ENCODE assay signal across 9 cellular contexts in genomic region chr5:59598547-59598874, GRCh38.
A peak's percentile ranks its signal among the peaks of the same experiment; 100 is the strongest.
DNase-seq lines count a peak whose midpoint lies in the region; ATAC-seq, FAIRE-seq and TF ChIP-seq lines count a peak whose summit lies in the region.
"Had no signal": no experiment of that assay in that cellular context is flagged by ENCODE, and none has a peak within 500 bp of the region (broad histone marks: within the 10 kb centered on the region; RNA-seq: fewer than 3 reads in every experiment).

No MANE protein-coding gene starts in this region.

- H4K20me1 ChIP-seq in PC-3 (ENCODE audit: low read length), result no peaks in the 10 kb centered on the region

- no peaks in the 10 kb centered on the region for H3K79me2 ChIP-seq in PC-3 (ENCODE audit: low read length)

- peak overlapping the region; percentile 35 for H2AFZ ChIP-seq in PC-3 (ENCODE audit: low read length)

- intact Hi-C loops in PC-3 (cut with micrococcal nuclease), result no loop called here
- intact Hi-C loops in left colon (cut with DNase I, micrococcal nuclease), result no loop called here

- POLR2A ChIA-PET in A549 (lab: Yijun Ruan, JAX) (no interaction called here), PC-3 (lab: Charles Lee; ENCODE audit: unreplicated experiment) (no interaction called here)
- POLR2A ChIA-PET in activated CD4-positive, alpha-beta memory T cell treated with anti-CD3 and anti-CD28 coated beads, Interleukin-2, amount 10 ng/mL, durations not matched to agents 7 days and 5 days (lab: Charles Lee), result no interaction called here

- no peaks in the 10 kb centered on the region for H3K36me3 Mint-ChIP-seq in activated CD4-positive, alpha-beta memory T cell treated with anti-CD3 and anti-CD28 coated beads, Interleukin-2, amount 10 ng/mL, durations not matched to agents 7 days and 5 days (ENCODE audit: low read depth)

- peak; percentile 56 for FAIRE-seq in A549 (lab: Jason Lieb, UNC)

- WGBS in A549 (ENCODE audit: missing lambda C conversion rate), result 0% methylated on average over 2 of the region's 2 CpGs

- H3K27me3 ChIP-seq in PC-3 (ENCODE audit: low read length), result no peaks in the 10 kb centered on the region

- no peak for DNase-seq in A549 (ENCODE audit: low read depth in 1 of 2, low spot score in 1 of 2)
- no peak for DNase-seq in PC-3
- no peak for DNase-seq in left colon
- DNase-seq in activated CD8-positive, alpha-beta memory T cell treated with anti-CD3 and anti-CD28 coated beads for 24 hours, result no peak
- no peak for DNase-seq in stimulated activated naive CD4-positive, alpha-beta T cell treated with Interleukin-2 at 50 U/mL for 16 hours (lab: John Stamatoyannopoulos, UW)
- no peak for DNase-seq in stimulated activated CD4-positive, alpha-beta T cell treated with anti-CD3 and anti-CD28 coated beads, Interleukin-15, amount 100 ng/mL, for 24 hours
- no peak for DNase-seq in activated CD4-positive, alpha-beta memory T cell treated with anti-CD3 and anti-CD28 coated beads, Interleukin-2, amount 10 ng/mL, durations not matched to agents 7 days and 5 days
- DNase-seq: NCI-H1092 treated with DMSO at 0.1 percent for 48 hours had no signal

- no peaks in the 10 kb centered on the region for H3K9me3 Mint-ChIP-seq in activated CD4-positive, alpha-beta memory T cell treated with anti-CD3 and anti-CD28 coated beads, Interleukin-2, amount 10 ng/mL, durations not matched to agents 7 days and 5 days

- BruUV-seq in PC-3 (replicated peaks; lab: Mats Ljungman, UMichigan), result no TSS peak

- H3K4me3 ChIP-seq in A549 (peak overlapping the region; percentile 17), PC-3 (ENCODE audit: low read length) (no peak overlapping the region)

- peaks cover 6% of the 10 kb centered on the region for H3K27me3 Mint-ChIP-seq in activated CD4-positive, alpha-beta memory T cell treated with anti-CD3 and anti-CD28 coated beads, Interleukin-2, amount 10 ng/mL, durations not matched to agents 7 days and 5 days

- TF ChIP-seq RAD21 in A549 (conservative IDR thresholded peaks at IDR 0.05 in 1 of 2, IDR thresholded peaks at IDR 0.05 in 1 of 2), result no peak

- H3K36me3 ChIP-seq in PC-3 (ENCODE audit: low read depth, low read length), result no peaks in the 10 kb centered on the region

- TF ChIP-seq EP300 in A549 (IDR thresholded peaks at IDR 0.05), result no peak

- H3K4me1 Mint-ChIP-seq in activated CD4-positive, alpha-beta memory T cell treated with anti-CD3 and anti-CD28 coated beads, Interleukin-2, amount 10 ng/mL, durations not matched to agents 7 days and 5 days, result no peaks in the 10 kb centered on the region

- peak overlapping the region; percentile 74 to 84 for H3K27ac ChIP-seq in A549
- no peak overlapping the region for H3K27ac ChIP-seq in PC-3 (ENCODE audit: low read length)

- H3K4me2 ChIP-seq in A549, result peak overlapping the region; percentile 79
- H3K4me2 ChIP-seq in PC-3 (ENCODE audit: low read length), result peak overlapping the region; percentile 33

- peak; percentile 56 to 77 for ATAC-seq in A549
- ATAC-seq in GM21381 (IDR thresholded peaks at IDR 0.05; ENCODE audit: unreplicated experiment), result peak; percentile 53
- no peak for ATAC-seq in PC-3
- ATAC-seq in left colon, result peak; percentile 90

- H3K9me3 ChIP-seq in A549, result 0 out of 3 replicates have a peak, but pooled peaks cover 10% of the 10 kb centered on the region
- no peaks in the 10 kb centered on the region for H3K9me3 ChIP-seq in PC-3 (ENCODE audit: low read length)

- no peaks in the 10 kb centered on the region for H3F3A ChIP-seq in PC-3 (ENCODE audit: low read length, unreplicated experiment)

- no peak overlapping the region for H3K27ac Mint-ChIP-seq in activated CD4-positive, alpha-beta memory T cell treated with anti-CD3 and anti-CD28 coated beads, Interleukin-2, amount 10 ng/mL, durations not matched to agents 7 days and 5 days

- CTCF ChIA-PET in A549 (lab: Yijun Ruan, JAX) (interaction anchor here (1.0 kb wide), 1 partner anchor 92 kb away, joined by 4 read pairs; no protein-coding TSS in a partner anchor), PC-3 (lab: Charles Lee) (no interaction called here)
- CTCF ChIA-PET in activated CD4-positive, alpha-beta memory T cell treated with anti-CD3 and anti-CD28 coated beads, Interleukin-2, amount 10 ng/mL, durations not matched to agents 7 days and 5 days (lab: Charles Lee), result no interaction called here

- TF ChIP-seq POLR2A in A549 (IDR thresholded peaks at IDR 0.05; ENCODE audit: low read length), result no peak

- H3K4me3 Mint-ChIP-seq in activated CD4-positive, alpha-beta memory T cell treated with anti-CD3 and anti-CD28 coated beads, Interleukin-2, amount 10 ng/mL, durations not matched to agents 7 days and 5 days, result no peak overlapping the region

- TF ChIP-seq CTCF in A549 (IDR thresholded peaks at IDR 0.05) (no peak), PC-3 (conservative IDR thresholded peaks at IDR 0.05; ENCODE audit: low read depth, low read length) (no peak)

- H3K4me1 ChIP-seq in A549 (peaks cover 43% of the 10 kb centered on the region), PC-3 (ENCODE audit: insufficient read depth, low read length) (peaks cover 19% of the 10 kb centered on the region)

- no peaks in the 10 kb centered on the region for H3K9me2 ChIP-seq in PC-3 (replicated peaks; ENCODE audit: low read length)

- H3K9ac ChIP-seq in PC-3 (ENCODE audit: low read length), result no peak overlapping the region

TF ChIP-seq in A549, 52 proteins besides CTCF, POLR2A, EP300 and RAD21:
- no peak for TF ChIP-seq POLR2AphosphoS2 (conservative IDR thresholded peaks at IDR 0.05; ENCODE audit: low read length)
TF ChIP-seq in A549: peak in this region for 0.
